22 cellular contexts compared by ENCODE assay signal in the genomic region with DNA sequence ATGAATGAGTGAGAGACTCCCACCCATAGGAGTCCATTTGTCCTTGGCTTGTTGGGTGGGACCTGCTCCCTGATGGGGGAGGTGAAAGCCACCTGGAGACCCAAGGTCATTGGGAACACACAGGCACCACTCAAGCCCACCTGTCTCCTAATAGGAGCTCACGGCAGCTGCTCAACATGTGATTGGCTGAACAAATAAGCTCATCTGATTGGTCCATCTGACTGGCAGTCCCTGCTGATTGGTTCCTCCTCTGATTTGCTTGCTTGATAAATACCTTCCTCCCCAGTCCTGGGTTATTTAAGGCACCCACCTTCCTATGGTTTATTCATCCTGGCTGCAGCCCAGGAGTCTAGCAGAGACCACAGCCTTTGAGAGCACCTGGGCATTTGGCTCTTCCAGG.
"Had no signal": no experiment of that assay in that cellular context is flagged by ENCODE, and none has a peak within 500 bp of the region (broad histone marks: within the 10 kb centered on the region; RNA-seq: fewer than 3 reads in every experiment).

No MANE protein-coding gene starts in this region.

- ATAC-seq: naive thymus-derived CD8-positive, alpha-beta T cell; pancreas; psoas muscle; right cardiac atrium; right lobe of liver; stimulated activated effector memory CD8-positive, alpha-beta T cell treated with anti-CD3 and anti-CD28 coated beads, Interleukin-12 subunit alpha, Interleukin-12 subunit beta, amount 100 ng/mL, for 72 hours; stimulated activated naive B cell treated with anti-CD40 and anti-IgM and Interleukin-4, amounts not matched to agents 10 μg/mL and 1 μg/mL and 100 μg/mL, for 72 hours; upper lobe of right lung had no signal

- FAIRE-seq: pancreas, small intestine had no signal

- DNase-seq: nephron progenitor cell; nucleus accumbens; pancreas; psoas muscle; right cardiac atrium; right lobe of liver; sigmoid colon; small intestine; stimulated activated CD4-positive, alpha-beta T cell treated with anti-CD3 and anti-CD28 coated beads, Interleukin-15, amount 100 ng/mL, for 24 hours; stimulated activated CD4-positive, alpha-beta T cell treated with anti-CD3 and anti-CD28 coated beads, Interleukin-2, amount 100 ng/mL, for 24 hours; stimulated activated CD4-positive, alpha-beta T cell treated with anti-CD3 and anti-CD28 coated beads, Interleukin-2, amount 100 ng/mL, for 48 hours; stimulated activated CD4-positive, alpha-beta T cell treated with anti-CD3 and anti-CD28 coated beads, Interleukin-4, amount 100 ng/mL, for 24 hours; stimulated activated naive B cell treated with anti-CD40 and anti-IgM and Interleukin-4, amounts not matched to agents 10 μg/mL and 1 μg/mL and 100 μg/mL, for 72 hours; stimulated activated naive CD4-positive, alpha-beta T cell treated with Interleukin-2 at 50 U/mL for 16 hours; stomach; tibial artery; transverse colon; upper lobe of right lung; uterus had no signal

- H3K27me3 ChIP-seq: neutrophil, pancreas, right lobe of liver, uterus had no signal

- H3K4me3 ChIP-seq: pancreas, psoas muscle, right lobe of liver, sigmoid colon, stomach, tibial artery, transverse colon, upper lobe of right lung, uterus had no signal

- H3K4me1 ChIP-seq: pancreas, psoas muscle, right lobe of liver, sigmoid colon, stomach, tibial artery, transverse colon, upper lobe of right lung, uterus had no signal

- H3K36me3 ChIP-seq: neutrophil, pancreas, right lobe of liver, sigmoid colon, stomach, tibial artery, transverse colon, upper lobe of right lung, uterus had no signal

- H3K9me3 ChIP-seq: neutrophil, pancreas, psoas muscle, right lobe of liver, sigmoid colon, stomach, tibial artery, transverse colon, upper lobe of right lung, uterus had no signal

- H3K27ac ChIP-seq: neutrophil, pancreas, psoas muscle, right lobe of liver, sigmoid colon, stomach, tibial artery, transverse colon, upper lobe of right lung, uterus had no signal
